Comparison of ENCODE assay signal across 8 cellular contexts in genomic region chr7:65770473-65771163, GRCh38.
DNase-seq lines count a peak whose midpoint lies in the region; ATAC-seq, FAIRE-seq and TF ChIP-seq lines count a peak whose summit lies in the region.
"Not testable (repeated sequence)": the region's sequence is repeated elsewhere in the genome, so short reads cannot be mapped to it uniquely, and the experiment has no call there.

No MANE protein-coding gene starts in this region.

- H3K18ac ChIP-seq in H1 (ENCODE audit: extremely low read depth, low read length): peak overlapping the region; percentile 71

- TF ChIP-seq CTCF in H1 (IDR thresholded peaks at IDR 0.05; ENCODE audit: control extremely low read depth in 1 of 3, insufficient read depth in 1 of 3, low read depth in 1 of 3, low read length in 3 of 3): not testable (repeated sequence)

- not testable (repeated sequence) for H2BK20ac ChIP-seq in H1 (ENCODE audit: low read length)

- not testable (repeated sequence) for H4K91ac ChIP-seq in H1 (replicated peaks; ENCODE audit: insufficient read length, low read length)

- not testable (repeated sequence) for H3K36me3 Mint-ChIP-seq in activated CD8-positive, alpha-beta memory T cell treated with anti-CD3 and anti-CD28 coated beads, Interleukin-2, amount 10 ng/mL, durations not matched to agents 7 days and 5 days

- H3K23me2 ChIP-seq in H1 (ENCODE audit: low read depth, low read length): not testable (repeated sequence)

- POLR2A ChIA-PET in H1 (lab: Charles Lee; ENCODE audit: partially characterized antibody): interaction anchor here (0.7 to 1.1 kb wide), 3 partner anchors 19 to 201 kb away, joined by 3 read pairs; no protein-coding TSS in a partner anchor

- not testable (repeated sequence) for H3K27me3 Mint-ChIP-seq in activated CD8-positive, alpha-beta memory T cell treated with anti-CD3 and anti-CD28 coated beads, Interleukin-2, amount 10 ng/mL, durations not matched to agents 7 days and 5 days

- peak overlapping the region; percentile 30 to 70 for H3K4me2 ChIP-seq in H1 (ENCODE audit: insufficient read depth in 1 of 2, low read depth in 2 of 2, low read length in 2 of 2)

- WGBS in H1 (ENCODE audit: extremely low coverage in 1 of 2, insufficient coverage in 1 of 2, insufficient read length in 1 of 2, insufficient replicate concordance in 2 of 2, low coverage in 1 of 2, low lambda C conversion rate in 2 of 2, missing lambda C conversion rate in 1 of 2), 2 experiments: 8% methylated on average over 38 of the region's 43 CpGs; no CpG with 5 or more reads in 1 of the 2 experiments

- H3K56ac ChIP-seq in H1 (replicated peaks; ENCODE audit: insufficient read length, low read depth, low read length): not testable (repeated sequence)

- peak; percentile 96 for ATAC-seq in GM21381 (IDR thresholded peaks at IDR 0.05; ENCODE audit: unreplicated experiment)
- peak; percentile 96 for ATAC-seq in activated CD8-positive, alpha-beta memory T cell treated with anti-CD3 and anti-CD28 coated beads, Interleukin-2, amount 10 ng/mL, durations not matched to agents 7 days and 5 days

- not testable (repeated sequence) for FAIRE-seq in HTR-8/SVneo (lab: Jason Lieb, UNC); H1 (lab: Jason Lieb, UNC)

- not testable (repeated sequence) for H2BK120ac ChIP-seq in H1 (replicated peaks; ENCODE audit: low read depth, low read length)

- peak; percentile 59 to 71 for TF ChIP-seq POLR2A in H1 (IDR thresholded peaks at IDR 0.05; ENCODE audit: control extremely low read depth in 1 of 2, low read depth in 2 of 2, low read length in 2 of 2)

- H3K14ac ChIP-seq in H1 (ENCODE audit: insufficient read length): not testable (repeated sequence)

- not testable (repeated sequence) for TF ChIP-seq EP300 in H1 (IDR thresholded peaks at IDR 0.05; ENCODE audit: borderline replicate concordance in 1 of 2, low read depth in 2 of 2, low read length in 2 of 2)

- CTCF ChIA-PET in activated CD8-positive, alpha-beta memory T cell treated with anti-CD3 and anti-CD28 coated beads, Interleukin-2, amount 10 ng/mL, durations not matched to agents 7 days and 5 days (lab: Charles Lee): interaction anchor here (1.4 kb wide), 1 partner anchor 20 kb away, joined by 3 read pairs; no protein-coding TSS in a partner anchor
- CTCF ChIA-PET in H1 (lab: Charles Lee; ENCODE audit: partially characterized antibody): interaction anchor here (0.6 kb wide), 1 partner anchor 101 kb away, joined by 3 read pairs; no protein-coding TSS in a partner anchor

- not testable (repeated sequence) for H3K23ac ChIP-seq in H1 (ENCODE audit: insufficient read length)

- peak overlapping the region; percentile 85 for H3K4me3 Mint-ChIP-seq in activated CD8-positive, alpha-beta memory T cell treated with anti-CD3 and anti-CD28 coated beads, Interleukin-2, amount 10 ng/mL, durations not matched to agents 7 days and 5 days

- not testable (repeated sequence) for TF ChIP-seq RAD21 in H1 (IDR thresholded peaks at IDR 0.05 in 1 of 2, conservative IDR thresholded peaks at IDR 0.05 in 1 of 2; ENCODE audit: low read depth in 2 of 2, low read length in 2 of 2)

- H3K79me1 ChIP-seq in H1 (ENCODE audit: low read depth, low read length): not testable (repeated sequence)

- H2BK12ac ChIP-seq in H1 (ENCODE audit: low read depth, low read length): not testable (repeated sequence)

- H3K79me2 ChIP-seq in H1 (ENCODE audit: control insufficient read depth in 1 of 2, insufficient read depth in 2 of 2, low read length in 2 of 2): not testable (repeated sequence)

- not testable (repeated sequence) for H2BK5ac ChIP-seq in H1 (ENCODE audit: low read depth, low read length)

- H3K9ac ChIP-seq in H1 (replicated peaks in 1 of 4; ENCODE audit: extremely low read depth in 1 of 4, low read depth in 3 of 4, low read length in 3 of 4): peak overlapping the region; percentile 52 to 89 (median 78)

- H2AK5ac ChIP-seq in H1 (ENCODE audit: low read depth, low read length): not testable (repeated sequence)

- H3K4me1 ChIP-seq in H1 (replicated peaks in 1 of 4; ENCODE audit: control insufficient read depth in 3 of 4, insufficient read depth in 4 of 4, low read length in 3 of 4): not testable (repeated sequence)

- peak overlapping the region; percentile 76 for H4K5ac ChIP-seq in H1 (ENCODE audit: insufficient read length, low read depth, low read length)

- peak overlapping the region; percentile 93 for H4K8ac ChIP-seq in H1 (ENCODE audit: extremely low read depth, insufficient read depth, low read length)

- not testable (repeated sequence) for H3K9me3 Mint-ChIP-seq in activated CD8-positive, alpha-beta memory T cell treated with anti-CD3 and anti-CD28 coated beads, Interleukin-2, amount 10 ng/mL, durations not matched to agents 7 days and 5 days (ENCODE audit: low read depth)

- not testable (repeated sequence) for H3K9me3 ChIP-seq in H1 (ENCODE audit: insufficient read depth in 2 of 2, low read depth in 1 of 2, low read length in 1 of 2)

- H3K27ac ChIP-seq in H1 (ENCODE audit: low read depth, low read length): peak overlapping the region; percentile 86; the same call in 1 of the 2 replicates

- H3K27me3 ChIP-seq in H1 (replicated peaks in 1 of 4; ENCODE audit: control insufficient read depth in 3 of 4, extremely low read depth in 1 of 4, insufficient read depth in 3 of 4, low read length in 3 of 4): not testable (repeated sequence)

- H3K36me3 ChIP-seq in H1 (ENCODE audit: control insufficient read depth in 2 of 4, insufficient read depth in 4 of 4, low read length in 3 of 4): not testable (repeated sequence)

- DNase-seq in D341Med (ENCODE audit: low spot score): peak; percentile 84
- peak; percentile 60 for DNase-seq in HTR-8/SVneo (ENCODE audit: insufficient read length, low spot score)
- peak; percentile 79 for DNase-seq in NOMO-1 treated with DMSO at 0.1 percent for 48 hours (lab: John Stamatoyannopoulos, UW; ENCODE audit: unreplicated experiment)
- peak; percentile 98 for DNase-seq in activated CD8-positive, alpha-beta memory T cell treated with anti-CD3 and anti-CD28 coated beads, Interleukin-2, amount 10 ng/mL, durations not matched to agents 7 days and 5 days
- DNase-seq in H1 (ENCODE audit: low read depth in 1 of 2, low spot score in 2 of 2): peak; percentile 57 to 97
- DNase-seq in mesenteric fat pad (ENCODE audit: low spot score): peak; percentile 98
- peak; percentile 94 for DNase-seq in stimulated activated CD8-positive, alpha-beta memory T cell treated with anti-CD3 and anti-CD28 coated beads, Interleukin-15, amount 100 ng/mL, for 1 hour (ENCODE audit: low read depth)

- H2AFZ ChIP-seq in H1 (ENCODE audit: low read length): not testable (repeated sequence)

- H3K4me3 ChIP-seq in H1 (ENCODE audit: extremely low read depth in 1 of 4, insufficient read depth in 2 of 4, low read depth in 3 of 4, low read length in 4 of 4): peak overlapping the region; percentile 74 to 93 (median 81)

- not testable (repeated sequence) for H2BK15ac ChIP-seq in H1 (ENCODE audit: low read length)

- not testable (repeated sequence) for H4K20me1 ChIP-seq in H1 (replicated peaks in 1 of 2; ENCODE audit: control insufficient read depth in 1 of 2, insufficient read depth in 2 of 2, low read length in 2 of 2)

- peak overlapping the region; percentile 92 for H3K27ac Mint-ChIP-seq in activated CD8-positive, alpha-beta memory T cell treated with anti-CD3 and anti-CD28 coated beads, Interleukin-2, amount 10 ng/mL, durations not matched to agents 7 days and 5 days

- H3K4ac ChIP-seq in H1 (replicated peaks; ENCODE audit: insufficient read length, low read depth, low read length): not testable (repeated sequence)

- H3K4me1 Mint-ChIP-seq in activated CD8-positive, alpha-beta memory T cell treated with anti-CD3 and anti-CD28 coated beads, Interleukin-2, amount 10 ng/mL, durations not matched to agents 7 days and 5 days: not testable (repeated sequence)

TF ChIP-seq in H1, 55 proteins besides CTCF, POLR2A, EP300 and RAD21:
- TF ChIP-seq PHF8 (conservative IDR thresholded peaks at IDR 0.05; ENCODE audit: low read depth, low read length) (peak; percentile 87), ATF3 (IDR thresholded peaks at IDR 0.05; ENCODE audit: insufficient read depth, low read depth, low read length) (0 out of 2 replicates have a peak, but pooled peaks have one; percentile 23), SIN3A (conservative IDR thresholded peaks at IDR 0.05 in 1 of 2, IDR thresholded peaks at IDR 0.05 in 1 of 2; ENCODE audit: low read depth in 1 of 2, low read length in 2 of 2) (0 out of 4 replicates have a peak, but pooled peaks of 1 of the 2 experiments have one; percentile 17), NRF1 (IDR thresholded peaks at IDR 0.05; ENCODE audit: low read depth, low read length) (peak; percentile 47), KDM4A (IDR thresholded peaks at IDR 0.05; ENCODE audit: low read depth, low read length, severe bottlenecking) (peak; percentile 69), E2F6 (IDR thresholded peaks at IDR 0.05) (peak; percentile 27; the same call in 1 of the 2 replicates), TBP (IDR thresholded peaks at IDR 0.05; ENCODE audit: low read depth, low read length) (peak; percentile 49), POLR2AphosphoS5 (IDR thresholded peaks at IDR 0.05; ENCODE audit: low read depth, low read length) (peak; percentile 43), TAF1 (IDR thresholded peaks at IDR 0.05; ENCODE audit: low read depth, low read length) (peak; percentile 65), CREB1 (IDR thresholded peaks at IDR 0.05) (peak; percentile 93)
TF ChIP-seq in H1: peak in this region for 10; not testable (repeated sequence) for 45.

Comparison
In these comparisons a context has a peak if more than half of its experiments do, and no peak if none do; other contexts are left out.
1. Peak in every context shown above with its lines: DNase-seq, ATAC-seq, H3K4me3 ChIP-seq and H3K27ac ChIP-seq.